In genomic region chr10:102450374-102451104, GRCh38 we compare ENCODE assay signal across 8 cellular contexts. TPM values are rescaled to one million over a fixed set of nuclear protein-coding genes. Genes with fewer than 3 reads are reported as not detected.
DNase-seq lines count a peak whose midpoint lies in the region; ATAC-seq and TF ChIP-seq lines count a peak whose summit lies in the region.

No MANE protein-coding gene starts in this region.

- DNase-seq in D341Med (ENCODE audit: low spot score) (peak; percentile 87), OCI-LY7 (ENCODE audit: low spot score) (peak; percentile 94), activated T-cell treated with anti-CD3 and anti-CD28 coated beads for 48 hours (ENCODE audit: low read depth) (peak; percentile 89)
- DNase-seq in stimulated activated CD8-positive, alpha-beta memory T cell treated with anti-CD3 and anti-CD28 coated beads, Interleukin-7, amount 100 ng/mL, for 1 hour (ENCODE audit: low read depth in 2 of 2): peak; percentile 67 to 76

- peaks cover 14% of the 10 kb centered on the region for H3K36me3 ChIP-seq in HUES48 (ENCODE audit: control insufficient read depth, insufficient read depth, low read length)
- H3K36me3 ChIP-seq in OCI-LY7 (ENCODE audit: insufficient read depth, low read length): peaks cover 35% of the 10 kb centered on the region
- no peaks in the 10 kb centered on the region for H3K36me3 ChIP-seq in esophagus (ENCODE audit: control insufficient read depth in 2 of 2, insufficient read depth in 2 of 2, low read length in 1 of 2)
- H3K36me3 ChIP-seq in muscle layer of colon (ENCODE audit: insufficient read depth, low read length): no peaks in the 10 kb centered on the region

- CTCF ChIA-PET in OCI-LY7 (lab: Charles Lee; ENCODE audit: unreplicated experiment): interaction anchor here (1.0 kb wide), 1 partner anchor 19 kb away, joined by 3 read pairs; no protein-coding TSS in a partner anchor

- TF ChIP-seq CTCF in OCI-LY7 (conservative IDR thresholded peaks at IDR 0.05; ENCODE audit: low read length): no peak

- intact Hi-C loops in OCI-LY7 (cut with micrococcal nuclease; ENCODE audit: unreplicated experiment): loop anchor here (1.0 to 5.0 kb wide), 5 partner anchors 11 to 197 kb away; partner anchors contain the start of genes ACTR1A, CUEDC2 and SUFU

- peak overlapping the region; percentile 75 for H3K4me2 ChIP-seq in OCI-LY7 (ENCODE audit: low read length)

- POLR2A ChIA-PET in OCI-LY7 (lab: Charles Lee): interaction anchor here (0.7 to 4.3 kb wide), 14 partner anchors 7 to 1471 kb away, joined by 3 to 49 read pairs (median 4); partner anchors contain the start of genes CUEDC2 and FBXL15

- H3K79me2 ChIP-seq in OCI-LY7 (ENCODE audit: insufficient read depth, low read depth, low read length): peaks cover 13% of the 10 kb centered on the region

- H3K27me3 ChIP-seq in HUES48 (ENCODE audit: control insufficient read depth, insufficient read depth, low read length) (no peaks in the 10 kb centered on the region), esophagus (ENCODE audit: control insufficient read depth in 1 of 2, insufficient read depth in 2 of 2, low read length in 2 of 2) (no peaks in the 10 kb centered on the region), muscle layer of colon (ENCODE audit: control insufficient read depth in 1 of 2, insufficient read depth in 2 of 2, low read length in 2 of 2) (no peaks in the 10 kb centered on the region)

- peak overlapping the region; percentile 95; the same call in 1 of the 2 replicates for H2AFZ ChIP-seq in OCI-LY7 (ENCODE audit: low read length)

- H3K9me3 ChIP-seq in HUES48 (ENCODE audit: control insufficient read depth, insufficient read depth, low read length) (no peaks in the 10 kb centered on the region), OCI-LY7 (ENCODE audit: low read length) (no peaks in the 10 kb centered on the region), esophagus (ENCODE audit: control insufficient read depth in 2 of 2, insufficient read depth in 1 of 2, low read depth in 1 of 2, low read length in 1 of 2) (no peaks in the 10 kb centered on the region), muscle layer of colon (ENCODE audit: low read length) (no peaks in the 10 kb centered on the region)

- H3K4me1 ChIP-seq in HUES48 (ENCODE audit: control insufficient read depth, insufficient read depth, low read length) (peaks cover 39% of the 10 kb centered on the region), OCI-LY7 (ENCODE audit: insufficient read depth, low read length, poor library complexity, severe bottlenecking) (peaks cover 33% of the 10 kb centered on the region), esophagus (ENCODE audit: control insufficient read depth in 2 of 2, insufficient read depth in 2 of 2, low read length in 1 of 2) (peaks cover 0 to 10% of the 10 kb centered on the region in 2 donors), muscle layer of colon (ENCODE audit: insufficient read depth, low read length) (peaks cover 9% of the 10 kb centered on the region)

- ATAC-seq in GM21390 (IDR thresholded peaks at IDR 0.05; ENCODE audit: unreplicated experiment): peak; percentile 69

- H3K9ac ChIP-seq in HUES48 (ENCODE audit: low read depth, low read length) (peak overlapping the region; percentile 65), muscle layer of colon (ENCODE audit: low read length) (peak overlapping the region; percentile 44)

- H3K27ac ChIP-seq in HUES48 (ENCODE audit: low read depth, low read length): peak overlapping the region; percentile 60
- H3K27ac ChIP-seq in OCI-LY7 (ENCODE audit: low read depth, low read length, poor library complexity, severe bottlenecking): peak overlapping the region; percentile 83
- peak overlapping the region; percentile 92 to 95 for H3K27ac ChIP-seq in esophagus (ENCODE audit: low read depth in 2 of 2, low read length in 1 of 2)
- H3K27ac ChIP-seq in muscle layer of colon (ENCODE audit: low read depth, low read length): peak overlapping the region; percentile 93

- H3K4me3 ChIP-seq in HUES48 (ENCODE audit: low read depth, low read length) (peak overlapping the region; percentile 88), OCI-LY7 (ENCODE audit: low read depth, low read length, poor library complexity, severe bottlenecking) (peak overlapping the region; percentile 96), esophagus (ENCODE audit: low read depth in 1 of 2, low read length in 2 of 2) (peak overlapping the region; percentile 81 to 87), muscle layer of colon (ENCODE audit: low read depth in 1 of 2, low read length in 2 of 2) (peak overlapping the region; percentile 77 to 94)

- 0% methylated on average over 35 to 104 of the region's 104 CpGs for WGBS in esophagus, 2 donors

- no peaks in the 10 kb centered on the region for H3K9me2 ChIP-seq in OCI-LY7 (ENCODE audit: insufficient read depth, low read length)

- no TSS peak for BruUV-seq in OCI-LY7 (replicated peaks; lab: Mats Ljungman, UMichigan)

- H4K20me1 ChIP-seq in OCI-LY7 (ENCODE audit: insufficient read depth, low read length): no peaks in the 10 kb centered on the region

RNA-seq across cellular contexts. Expression of gene C10orf95, which starts 0.8 kb away (rescaled TPM):
- 0.67 and 3.3 TPM in 2 replicates for total RNA-seq in OCI-LY7 (2014; rRNA removed; shearing (Covaris generic))
- 0.50 and 0.67 TPM in 2 replicates for total RNA-seq in OCI-LY7 (2022)
- polyA plus RNA-seq in esophagus: under 1 TPM; 0.37 to 0.65 TPM

RNA-seq across cellular contexts. Expression of gene CUEDC2, which starts 18.2 kb away (rescaled TPM):
- total RNA-seq in OCI-LY7 (2014; rRNA removed; shearing (Covaris generic)): 48.9 and 61.0 TPM in 2 replicates
- 71.6 and 73.3 TPM in 2 replicates for total RNA-seq in OCI-LY7 (2022)
- polyA plus RNA-seq in esophagus: 10 to 100 TPM; 16.3 to 30.3 TPM

RNA-seq across cellular contexts. Expression of gene FBXL15, which starts 29.9 kb away (rescaled TPM):
- total RNA-seq in OCI-LY7 (2014; rRNA removed; shearing (Covaris generic)): 13.3 and 20.9 TPM in 2 replicates
- total RNA-seq in OCI-LY7 (2022): 13.4 and 18.2 TPM in 2 replicates
- polyA plus RNA-seq in esophagus: 10 to 100 TPM in 1 of 2 donors, 1 to 10 TPM in 1; 6.3 to 15.2 TPM

RNA-seq across cellular contexts. Expression of gene PSD, which starts 32.0 kb away (rescaled TPM):
- 2.0 and 2.2 TPM in 2 replicates for total RNA-seq in OCI-LY7 (2014; rRNA removed; shearing (Covaris generic))
- 10.2 and 10.9 TPM in 2 replicates for total RNA-seq in OCI-LY7 (2022)
- polyA plus RNA-seq in esophagus: 1 to 10 TPM; 1.1 to 2.1 TPM

RNA-seq across cellular contexts. Expression of gene ACTR1A, which starts 52.0 kb away (rescaled TPM):
- 51.2 and 55.5 TPM in 2 replicates for total RNA-seq in OCI-LY7 (2014; rRNA removed; shearing (Covaris generic))
- total RNA-seq in OCI-LY7 (2022): 68.3 and 72.8 TPM in 2 replicates
- polyA plus RNA-seq in esophagus: 10 to 100 TPM; 56.1 to 60.3 TPM

Comparison
In these comparisons a context has a peak if more than half of its experiments do, and no peak if none do; other contexts are left out.
1. Peak in every context shown above with its lines: DNase-seq, ATAC-seq, H3K4me3 ChIP-seq and H3K27ac ChIP-seq.